8 cellular contexts compared by ENCODE assay signal in genomic region chrX:46978341-46979291, GRCh38.
DNase-seq lines count a peak whose midpoint lies in the region; ATAC-seq lines count a peak whose summit lies in the region.

No MANE protein-coding gene starts in this region.

- ATAC-seq in HG02759 (IDR thresholded peaks at IDR 0.05; ENCODE audit: unreplicated experiment), result peak; percentile 48
- ATAC-seq in GM19397 (IDR thresholded peaks at IDR 0.05; ENCODE audit: unreplicated experiment), result no peak

- peak; percentile 87 for DNase-seq in DMS53 (lab: John Stamatoyannopoulos, UW)
- peak; percentile 23 to 81 for DNase-seq in NCI-H526 (lab: John Stamatoyannopoulos, UW)
- DNase-seq in activated CD4-positive, alpha-beta T cell treated with anti-CD3 and anti-CD28 coated beads, Interleukin-2, amount 50 U/mL, for 24 hours (ENCODE audit: low read depth in 1 of 2, low spot score in 1 of 2), result peak; percentile 34 to 59
- DNase-seq in effector CD4-positive, alpha-beta T cell, result peak; percentile 56
- DNase-seq in midbrain (lab: John Stamatoyannopoulos, UW), result peak; percentile 6
- peak; percentile 38 to 41 for DNase-seq in stimulated activated CD8-positive, alpha-beta memory T cell treated with anti-CD3 and anti-CD28 coated beads, Interleukin-7, amount 100 ng/mL, for 4 hours (ENCODE audit: low read depth in 2 of 2)

Comparison
In these comparisons a context has a peak if more than half of its experiments do, and no peak if none do; other contexts are left out.
1. DNase-seq: peak in every context shown above with its lines; median percentile 87 in DMS53; 56 in effector CD4-positive, alpha-beta T cell; 52 in NCI-H526; 46 in activated CD4-positive, alpha-beta T cell treated with anti-CD3 and anti-CD28 coated beads, Interleukin-2, amount 50 U/mL, for 24 hours; 40 in stimulated activated CD8-positive, alpha-beta memory T cell treated with anti-CD3 and anti-CD28 coated beads, Interleukin-7, amount 100 ng/mL, for 4 hours; 6 in midbrain.